8 cellular contexts compared by ENCODE assay signal in the genomic region with DNA sequence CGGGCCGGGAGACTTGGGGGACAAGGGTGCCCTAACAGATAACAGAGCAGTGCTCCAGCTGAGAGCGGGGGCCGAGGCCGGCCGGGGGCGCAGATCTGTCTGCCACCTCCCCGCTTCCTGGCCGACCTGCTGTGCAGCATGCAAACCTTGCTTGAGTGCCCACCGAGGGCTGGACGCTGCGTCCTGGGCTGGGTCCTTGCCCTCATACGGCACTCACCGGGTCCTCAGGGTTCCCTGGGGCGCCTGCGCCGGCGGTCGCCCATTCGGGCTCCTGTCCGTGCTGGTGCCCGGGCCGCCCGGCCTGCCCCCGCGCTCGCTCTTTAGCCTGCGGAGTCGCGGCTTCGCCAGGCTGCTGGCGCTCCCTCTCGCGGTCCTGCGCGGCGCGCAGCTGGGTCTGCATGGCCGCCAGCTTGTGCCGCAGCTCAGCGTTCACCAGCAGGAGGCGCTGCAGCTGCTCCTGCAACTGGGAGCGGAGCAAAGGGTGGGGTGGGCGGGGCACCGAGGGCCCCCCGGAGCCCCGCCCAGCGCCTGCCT. TPM values are rescaled to one million over a fixed set of nuclear protein-coding genes. Genes with fewer than 3 reads are reported as not detected.
A peak's percentile ranks its signal among the peaks of the same experiment; 100 is the strongest.
DNase-seq lines count a peak whose midpoint lies in the region; ATAC-seq and TF ChIP-seq lines count a peak whose summit lies in the region.

No MANE protein-coding gene starts in this region.

- H3K36me3 Mint-ChIP-seq in activated CD4-positive, alpha-beta T cell treated with anti-CD3 and anti-CD28 coated beads for 36 hours (ENCODE audit: low read depth): peaks cover 22% of the 10 kb centered on the region

- POLR2A ChIA-PET in activated CD4-positive, alpha-beta T cell treated with anti-CD3 and anti-CD28 coated beads for 36 hours (lab: Charles Lee): interaction anchor here (1.3 to 1.4 kb wide), 2 partner anchors 68 to 74 kb away, joined by 5 to 6 read pairs; no protein-coding TSS in a partner anchor

- peaks cover 21% of the 10 kb centered on the region for H3K4me1 ChIP-seq in colonic mucosa
- peaks cover 7 to 60% (median 39%) of the 10 kb centered on the region in 4 donors for H3K4me1 ChIP-seq in liver (ENCODE audit: control insufficient read depth in 4 of 4, insufficient read depth in 4 of 4, low read length in 3 of 4)

- peak overlapping the region; percentile 70 to 78 for H3K9ac ChIP-seq in colonic mucosa (ENCODE audit: low read depth in 2 of 2, low read length in 2 of 2)
- H3K9ac ChIP-seq in liver (ENCODE audit: low read depth in 1 of 2, low read length in 2 of 2): peak overlapping the region; percentile 38 to 60

- H3K27ac ChIP-seq in colonic mucosa (peak overlapping the region; percentile 85), liver (ENCODE audit: low read depth in 1 of 2, low read length in 2 of 2) (peak overlapping the region; percentile 66 to 77)

- H3K27me3 ChIP-seq in colonic mucosa (no peaks in the 10 kb centered on the region), liver (ENCODE audit: control insufficient read depth in 4 of 4, insufficient read depth in 4 of 4, low read length in 3 of 4) (no peaks in the 10 kb centered on the region)

- H3K36me3 ChIP-seq in colonic mucosa (peaks cover 12% of the 10 kb centered on the region), liver (ENCODE audit: control insufficient read depth in 4 of 4, insufficient read depth in 3 of 4, low read depth in 1 of 4, low read length in 3 of 4) (peaks cover 9 to 32% (median 27%) of the 10 kb centered on the region in 4 donors)

- WGBS in liver: 8% methylated on average over 48 of the region's 48 CpGs

- H3K27ac Mint-ChIP-seq in activated CD4-positive, alpha-beta T cell treated with anti-CD3 and anti-CD28 coated beads for 36 hours: no peak overlapping the region

- peak overlapping the region; percentile 49 for H3K4me3 ChIP-seq in colonic mucosa
- H3K4me3 ChIP-seq in liver (ENCODE audit: low read depth in 1 of 3, low read length in 3 of 3): peak overlapping the region in 2 of 3 donors; percentile 49 to 64

- peak; percentile 79 for TF ChIP-seq CTCF in colonic mucosa (IDR thresholded peaks at IDR 0.05)
- peak; percentile 96 for TF ChIP-seq CTCF in liver (IDR thresholded peaks at IDR 0.05; ENCODE audit: low read depth, low read length, missing input control)

- intact Hi-C loops in activated CD4-positive, alpha-beta T cell treated with anti-CD3 and anti-CD28 coated beads for 36 hours (cut with DNase I, micrococcal nuclease): loop anchor here (1.0 to 5.0 kb wide), 18 partner anchors 20 to 864 kb away; partner anchors contain the start of genes PRPF8 (in 2 of the 2), CRK (in 1 of the 2), DPH1 (in 1 of the 2) and INPP5K (in 1 of the 2)
- intact Hi-C loops in colonic mucosa (cut with DNase I): loop anchor here (5.0 kb wide), 1 partner anchor 381 kb away; no protein-coding TSS in a partner anchor

- peak overlapping the region; percentile 47 for H3K4me3 Mint-ChIP-seq in activated CD4-positive, alpha-beta T cell treated with anti-CD3 and anti-CD28 coated beads for 36 hours

- TF ChIP-seq RAD21 in liver (IDR thresholded peaks at IDR 0.05): peak; percentile 68 to 77

- no peaks in the 10 kb centered on the region for H3K9me3 ChIP-seq in colonic mucosa
- no peaks in the 10 kb centered on the region for H3K9me3 ChIP-seq in liver (ENCODE audit: control insufficient read depth in 4 of 4, low read length in 3 of 4)

- H3K4me1 Mint-ChIP-seq in activated CD4-positive, alpha-beta T cell treated with anti-CD3 and anti-CD28 coated beads for 36 hours: peaks cover 28% of the 10 kb centered on the region

- DNase-seq in SIG-M5 treated with dmso at 0.1 percent for 504 hours (lab: John Stamatoyannopoulos, UW; ENCODE audit: unreplicated experiment): peak; percentile 72
- DNase-seq in SIG-M5 (lab: John Stamatoyannopoulos, UW): no peak
- DNase-seq in NCI-H2196 treated with DMSO at 0.1 percent for 48 hours (lab: John Stamatoyannopoulos, UW; ENCODE audit: unreplicated experiment): peak; percentile 55
- DNase-seq in activated CD4-positive, alpha-beta T cell treated with anti-CD3 and anti-CD28 coated beads for 36 hours: peak; percentile 97
- peak; percentile 94 for DNase-seq in colonic mucosa
- peak; percentile 91 to 95 for DNase-seq in stimulated activated CD4-positive, alpha-beta T cell treated with anti-CD3 and anti-CD28 coated beads, Interleukin-2, amount 100 ng/mL, for 48 hours

- no peaks in the 10 kb centered on the region for H3K27me3 Mint-ChIP-seq in activated CD4-positive, alpha-beta T cell treated with anti-CD3 and anti-CD28 coated beads for 36 hours

- H3K9me3 Mint-ChIP-seq in activated CD4-positive, alpha-beta T cell treated with anti-CD3 and anti-CD28 coated beads for 36 hours (ENCODE audit: low read depth): no peaks in the 10 kb centered on the region

- CTCF ChIA-PET in activated CD4-positive, alpha-beta T cell treated with anti-CD3 and anti-CD28 coated beads for 36 hours (lab: Charles Lee): interaction anchor here (0.7 to 2.6 kb wide), 22 partner anchors 8 to 659 kb away, joined by 3 to 14 read pairs (median 4); partner anchors contain the start of genes PITPNA, PRPF8, RPA1 and RTN4RL1

- peak; percentile 43 for ATAC-seq in HG02938 (IDR thresholded peaks at IDR 0.05; ENCODE audit: unreplicated experiment)
- peak; percentile 74 for ATAC-seq in activated CD4-positive, alpha-beta T cell treated with anti-CD3 and anti-CD28 coated beads for 36 hours

TF ChIP-seq in liver, 16 proteins besides CTCF, POLR2A, EP300 and RAD21:
- TF ChIP-seq ATF3 (IDR thresholded peaks at IDR 0.05): no peak
- TF ChIP-seq TAF1 (conservative IDR thresholded peaks at IDR 0.05): no peak
- peak; percentile 75 for TF ChIP-seq YY1 (IDR thresholded peaks at IDR 0.05)
- TF ChIP-seq RXRA (IDR thresholded peaks at IDR 0.05): no peak
- no peak for TF ChIP-seq JUND (IDR thresholded peaks at IDR 0.05)
- no peak for TF ChIP-seq NR2F2 (IDR thresholded peaks at IDR 0.05)
- no peak for TF ChIP-seq FOXA2 (IDR thresholded peaks at IDR 0.05)
- TF ChIP-seq FOXA1 (IDR thresholded peaks at IDR 0.05): no peak
- peak in 1 of 2 donors; percentile 12 for TF ChIP-seq HNF4A (conservative IDR thresholded peaks at IDR 0.05)
- TF ChIP-seq HNF4G (IDR thresholded peaks at IDR 0.05): no peak
- TF ChIP-seq, protein P1, sequence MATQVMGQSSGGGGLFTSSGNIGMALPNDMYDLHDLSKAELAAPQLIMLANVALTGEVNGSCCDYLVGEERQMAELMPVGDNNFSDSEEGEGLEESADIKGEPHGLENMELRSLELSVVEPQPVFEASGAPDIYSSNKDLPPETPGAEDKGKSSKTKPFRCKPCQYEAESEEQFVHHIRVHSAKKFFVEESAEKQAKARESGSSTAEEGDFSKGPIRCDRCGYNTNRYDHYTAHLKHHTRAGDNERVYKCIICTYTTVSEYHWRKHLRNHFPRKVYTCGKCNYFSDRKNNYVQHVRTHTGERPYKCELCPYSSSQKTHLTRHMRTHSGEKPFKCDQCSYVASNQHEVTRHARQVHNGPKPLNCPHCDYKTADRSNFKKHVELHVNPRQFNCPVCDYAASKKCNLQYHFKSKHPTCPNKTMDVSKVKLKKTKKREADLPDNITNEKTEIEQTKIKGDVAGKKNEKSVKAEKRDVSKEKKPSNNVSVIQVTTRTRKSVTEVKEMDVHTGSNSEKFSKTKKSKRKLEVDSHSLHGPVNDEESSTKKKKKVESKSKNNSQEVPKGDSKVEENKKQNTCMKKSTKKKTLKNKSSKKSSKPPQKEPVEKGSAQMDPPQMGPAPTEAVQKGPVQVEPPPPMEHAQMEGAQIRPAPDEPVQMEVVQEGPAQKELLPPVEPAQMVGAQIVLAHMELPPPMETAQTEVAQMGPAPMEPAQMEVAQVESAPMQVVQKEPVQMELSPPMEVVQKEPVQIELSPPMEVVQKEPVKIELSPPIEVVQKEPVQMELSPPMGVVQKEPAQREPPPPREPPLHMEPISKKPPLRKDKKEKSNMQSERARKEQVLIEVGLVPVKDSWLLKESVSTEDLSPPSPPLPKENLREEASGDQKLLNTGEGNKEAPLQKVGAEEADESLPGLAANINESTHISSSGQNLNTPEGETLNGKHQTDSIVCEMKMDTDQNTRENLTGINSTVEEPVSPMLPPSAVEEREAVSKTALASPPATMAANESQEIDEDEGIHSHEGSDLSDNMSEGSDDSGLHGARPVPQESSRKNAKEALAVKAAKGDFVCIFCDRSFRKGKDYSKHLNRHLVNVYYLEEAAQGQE (IDR thresholded peaks at IDR 0.05): no peak
- peak; percentile 36 for TF ChIP-seq SP1 (IDR thresholded peaks at IDR 0.05)

RNA-seq across cellular contexts. Expression of gene RILP, which starts 1.0 kb away (rescaled TPM):
- total RNA-seq in activated CD4-positive, alpha-beta T cell treated with anti-CD3 and anti-CD28 coated beads for 36 hours: 1 to 10 TPM; 2.1 to 2.6 TPM
- total RNA-seq in colonic mucosa (10 to 100 TPM; 35.7 to 40.4 TPM), liver (10 to 100 TPM; 26.5 to 47.4 TPM)
- polyA plus RNA-seq in liver: 10 to 100 TPM in 1 of 2 donors, 1 to 10 TPM in 1; 7.9 to 18.5 TPM

RNA-seq across cellular contexts. Expression of gene SCARF1, which starts 3.1 kb away (rescaled TPM):
- 1 to 10 TPM in 1 of 2 experiments, under 1 TPM in 1; 0.98 to 1.2 TPM for total RNA-seq in activated CD4-positive, alpha-beta T cell treated with anti-CD3 and anti-CD28 coated beads for 36 hours
- total RNA-seq in colonic mucosa: 1 to 10 TPM; 6.3 to 7.7 TPM
- 10 to 100 TPM; 10.9 to 11.9 TPM for total RNA-seq in liver
- 1 to 10 TPM; 1.3 to 5.9 TPM for polyA plus RNA-seq in liver

RNA-seq across cellular contexts. Expression of gene SLC43A2, which starts 20.0 kb away (rescaled TPM):
- 1 to 10 TPM in 1 of 2 experiments, under 1 TPM in 1; 0.76 to 1.1 TPM for total RNA-seq in activated CD4-positive, alpha-beta T cell treated with anti-CD3 and anti-CD28 coated beads for 36 hours
- total RNA-seq in colonic mucosa (10 to 100 TPM; 29.3 to 38.7 TPM), liver (1 to 10 TPM; 4.8 to 7.9 TPM)
- polyA plus RNA-seq in liver: 1 to 10 TPM in 1 of 2 donors, under 1 TPM in 1; 0.63 to 4.7 TPM

RNA-seq across cellular contexts. Expression of gene PRPF8, which starts 36.0 kb away (rescaled TPM):
- 100 to 1,000 TPM; 391 to 425 TPM for total RNA-seq in activated CD4-positive, alpha-beta T cell treated with anti-CD3 and anti-CD28 coated beads for 36 hours
- total RNA-seq in colonic mucosa (100 to 1,000 TPM; 172 to 292 TPM), liver (100 to 1,000 TPM; 103 to 110 TPM)
- 10 to 100 TPM; 50.2 to 61.1 TPM for polyA plus RNA-seq in liver

Comparison
In these comparisons a context has a peak if more than half of its experiments do, and no peak if none do; other contexts are left out.
1. RNA of gene RILP, which starts 1.0 kb away (total RNA-seq): 26.5 to 47.4 TPM in liver and 35.7 to 40.4 TPM in colonic mucosa; 2.1 to 2.6 TPM in activated CD4-positive, alpha-beta T cell treated with anti-CD3 and anti-CD28 coated beads for 36 hours; every median in the first group is over 4 times any median in the second.